In the genomic region with DNA sequence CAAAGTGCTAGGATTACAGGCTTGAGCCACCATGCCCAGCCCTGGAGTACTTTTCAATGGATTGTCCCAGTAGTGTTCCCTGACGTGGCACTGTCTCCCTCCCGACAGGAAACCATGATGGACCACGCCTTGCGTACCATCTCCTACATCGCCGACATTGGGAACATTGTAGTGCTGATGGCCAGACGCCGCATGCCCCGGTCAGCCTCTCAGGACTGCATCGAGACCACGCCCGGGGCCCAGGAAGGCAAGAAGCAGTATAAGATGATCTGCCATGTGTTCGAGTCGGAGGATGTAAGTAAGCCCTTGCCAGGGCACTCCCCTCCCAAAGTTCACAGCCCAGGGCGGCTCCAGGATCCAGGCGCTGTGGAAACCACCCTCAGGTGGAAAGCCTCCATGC, we compare ENCODE assay signal across 16 cellular contexts.
A peak's percentile ranks its signal among the peaks of the same experiment; 100 is the strongest.
DNase-seq lines count a peak whose midpoint lies in the region; ATAC-seq, FAIRE-seq and TF ChIP-seq lines count a peak whose summit lies in the region.
"Had no signal": no experiment of that assay in that cellular context is flagged by ENCODE, and none has a peak within 500 bp of the region (broad histone marks: within the 10 kb centered on the region; RNA-seq: fewer than 3 reads in every experiment).

No MANE protein-coding gene starts in this region.

- POLR2A ChIA-PET in H1 (lab: Charles Lee; ENCODE audit: partially characterized antibody) = interaction anchor here (1.2 kb wide), 1 partner anchor 23 kb away, joined by 3 read pairs; no protein-coding TSS in a partner anchor

- H3K9ac ChIP-seq in H1 (replicated peaks in 1 of 4; ENCODE audit: extremely low read depth in 1 of 4, low read depth in 3 of 4, low read length in 3 of 4) = no peak overlapping the region
- H3K9ac ChIP-seq: BLaER1 had no signal

- H3K4me1 ChIP-seq in H1 (replicated peaks in 1 of 4; ENCODE audit: control insufficient read depth in 3 of 4, insufficient read depth in 4 of 4, low read length in 3 of 4) (peaks cover 0 to 17% (median 6%) of the 10 kb centered on the region in 4 experiments; a peak in 5 of 7 replicates), lower lobe of right lung (peaks cover 7% of the 10 kb centered on the region), spleen (peaks cover 0 to 12% (median 11%) of the 10 kb centered on the region in 6 donors), stomach (peaks cover 0 to 11% (median 8%) of the 10 kb centered on the region in 4 donors)

- TF ChIP-seq POLR2A in H1 (IDR thresholded peaks at IDR 0.05; ENCODE audit: control extremely low read depth in 1 of 2, low read depth in 2 of 2, low read length in 2 of 2) = no peak
- TF ChIP-seq POLR2A in spleen (IDR thresholded peaks at IDR 0.05) = no peak
- TF ChIP-seq POLR2A in stomach (IDR thresholded peaks at IDR 0.05) = no peak

- no peak overlapping the region for H3K14ac ChIP-seq in H1 (ENCODE audit: insufficient read length)

- no peak overlapping the region for H2BK20ac ChIP-seq in H1 (ENCODE audit: low read length)

- H3K4ac ChIP-seq in H1 (replicated peaks; ENCODE audit: insufficient read length, low read depth, low read length) = no peak overlapping the region

- no peak overlapping the region for H3K18ac ChIP-seq in H1 (ENCODE audit: extremely low read depth, low read length)

- peaks cover 0 to 2% (median 0%) of the 10 kb centered on the region in 7 donors for H3K9me3 Mint-ChIP-seq in CD14-positive monocyte
- H3K9me3 Mint-ChIP-seq: CD8-positive, alpha-beta T cell had no signal

- H3K23me2 ChIP-seq in H1 (ENCODE audit: low read depth, low read length) = no peaks in the 10 kb centered on the region

- no peak overlapping the region for H2AFZ ChIP-seq in H1 (ENCODE audit: low read length)

- H3K79me1 ChIP-seq in H1 (ENCODE audit: low read depth, low read length) = no peaks in the 10 kb centered on the region

- no peak overlapping the region for H2BK5ac ChIP-seq in H1 (ENCODE audit: low read depth, low read length)

- H2BK15ac ChIP-seq in H1 (ENCODE audit: low read length) = no peak overlapping the region

- H2BK120ac ChIP-seq in H1 (replicated peaks; ENCODE audit: low read depth, low read length) = no peak overlapping the region

- H3K56ac ChIP-seq in H1 (replicated peaks; ENCODE audit: insufficient read length, low read depth, low read length) = no peak overlapping the region

- TF ChIP-seq CTCF in CD14-positive monocyte (IDR thresholded peaks at IDR 0.05) (no peak), H1 (IDR thresholded peaks at IDR 0.05; ENCODE audit: control extremely low read depth in 1 of 3, insufficient read depth in 1 of 3, low read depth in 1 of 3, low read length in 3 of 3) (no peak), lower lobe of right lung (IDR thresholded peaks at IDR 0.05) (no peak), spleen (IDR thresholded peaks at IDR 0.05 in 8 of 11, conservative IDR thresholded peaks at IDR 0.05 in 3 of 11) (no peak), stomach (IDR thresholded peaks at IDR 0.05) (no peak)

- H3K9me3 ChIP-seq in H1 (ENCODE audit: insufficient read depth in 2 of 2, low read depth in 1 of 2, low read length in 1 of 2) (no peaks in the 10 kb centered on the region), lower lobe of right lung (no peaks in the 10 kb centered on the region), spleen (no peaks in the 10 kb centered on the region), stomach (no peaks in the 10 kb centered on the region)
- H3K9me3 ChIP-seq: BLaER1, HAP-1 had no signal

- H3K27me3 ChIP-seq in H1 (replicated peaks in 1 of 4; ENCODE audit: control insufficient read depth in 3 of 4, extremely low read depth in 1 of 4, insufficient read depth in 3 of 4, low read length in 3 of 4) (no peaks in the 10 kb centered on the region), lower lobe of right lung (ENCODE audit: low read depth) (peaks cover 9% of the 10 kb centered on the region), spleen (replicated peaks in 1 of 7) (peaks cover 0 to 15% (median 0%) of the 10 kb centered on the region in 7 donors), stomach (peaks cover 0 to 16% (median 8%) of the 10 kb centered on the region in 3 donors)
- H3K27me3 ChIP-seq: BLaER1 had no signal

- H3K4me3 Mint-ChIP-seq in CD14-positive monocyte = no peak overlapping the region
- H3K4me3 Mint-ChIP-seq: CD8-positive, alpha-beta T cell had no signal

- peaks cover 7% of the 10 kb centered on the region in 3 donors for H3K27me3 Mint-ChIP-seq in CD14-positive monocyte (ENCODE audit: low read depth in 3 of 3)

- H4K91ac ChIP-seq in H1 (replicated peaks; ENCODE audit: insufficient read length, low read length) = no peak overlapping the region

- TF ChIP-seq RAD21 in H1 (IDR thresholded peaks at IDR 0.05 in 1 of 2, conservative IDR thresholded peaks at IDR 0.05 in 1 of 2; ENCODE audit: low read depth in 2 of 2, low read length in 2 of 2) = no peak

- H3K36me3 ChIP-seq in H1 (ENCODE audit: control insufficient read depth in 2 of 4, insufficient read depth in 4 of 4, low read length in 3 of 4) (no peaks in the 10 kb centered on the region), lower lobe of right lung (no peaks in the 10 kb centered on the region), spleen (peaks cover 0 to 23% (median 0%) of the 10 kb centered on the region in 6 donors), stomach (no peaks in the 10 kb centered on the region)
- H3K36me3 ChIP-seq: HAP-1 had no signal

- peaks cover 1% of the 10 kb centered on the region for H3K4me1 Mint-ChIP-seq in CD14-positive monocyte

- intact Hi-C loops in CD14-positive monocyte (cut with micrococcal nuclease) = no loop called here
- intact Hi-C loops in lower lobe of right lung (cut with DNase I) = no loop called here
- intact Hi-C loops in spleen (cut with DNase I; ENCODE audit: low total_unique reads) = no loop called here
- intact Hi-C loops in stomach (cut with DNase I; ENCODE audit: low total_unique reads) = no loop called here

- DNase-seq in CD14-positive monocyte (ENCODE audit: low spot score) (peak; percentile 39), H1 (ENCODE audit: low read depth in 1 of 2, low spot score in 2 of 2) (no peak), lower lobe of right lung (peak; percentile 32), spleen (peak; percentile 56), NCI-H748 treated with DMSO at 0.1 percent for 48 hours (lab: John Stamatoyannopoulos, UW) (no peak), stomach (no peak)
- DNase-seq: 8988T, DMS 273 treated with DMSO at 0.1 percent for 48 hours, GOT3 had no signal

- H2BK12ac ChIP-seq in H1 (ENCODE audit: low read depth, low read length) = 0 out of 2 replicates have a peak overlapping the region, but pooled peaks have one; percentile 50

- no peak overlapping the region for H2AK5ac ChIP-seq in H1 (ENCODE audit: low read depth, low read length)

- no peak overlapping the region for H4K5ac ChIP-seq in H1 (ENCODE audit: insufficient read length, low read depth, low read length)

- H3K27ac Mint-ChIP-seq in CD14-positive monocyte = no peak overlapping the region
- H3K27ac Mint-ChIP-seq: CD8-positive, alpha-beta T cell had no signal

- no peaks in the 10 kb centered on the region for H3K79me2 ChIP-seq in H1 (ENCODE audit: control insufficient read depth in 1 of 2, insufficient read depth in 2 of 2, low read length in 2 of 2)

- ATAC-seq in lower lobe of right lung (no peak), HG03439 (IDR thresholded peaks at IDR 0.05; ENCODE audit: unreplicated experiment) (no peak)

- no peaks in the 10 kb centered on the region for H4K20me1 ChIP-seq in H1 (replicated peaks in 1 of 2; ENCODE audit: control insufficient read depth in 1 of 2, insufficient read depth in 2 of 2, low read length in 2 of 2)

- H4K8ac ChIP-seq in H1 (ENCODE audit: extremely low read depth, insufficient read depth, low read length) = no peak overlapping the region

- no peak overlapping the region for H3K4me2 ChIP-seq in H1 (ENCODE audit: insufficient read depth in 1 of 2, low read depth in 2 of 2, low read length in 2 of 2)
- H3K4me2 ChIP-seq: BLaER1 had no signal

- FAIRE-seq in H1 (lab: Jason Lieb, UNC) = no peak
- FAIRE-seq: HTR-8/SVneo had no signal

- H3K4me3 ChIP-seq in H1 (ENCODE audit: extremely low read depth in 1 of 4, insufficient read depth in 2 of 4, low read depth in 3 of 4, low read length in 4 of 4) (no peak overlapping the region), lower lobe of right lung (no peak overlapping the region), spleen (no peak overlapping the region), stomach (no peak overlapping the region)
- H3K4me3 ChIP-seq: BLaER1, GM12878, HAP-1 had no signal

- no peak for TF ChIP-seq EP300 in H1 (IDR thresholded peaks at IDR 0.05; ENCODE audit: borderline replicate concordance in 1 of 2, low read depth in 2 of 2, low read length in 2 of 2)
- no peak for TF ChIP-seq EP300 in stomach (IDR thresholded peaks at IDR 0.05)

- H3K23ac ChIP-seq in H1 (ENCODE audit: insufficient read length) = no peak overlapping the region

- H3K27ac ChIP-seq in H1 (ENCODE audit: low read depth, low read length) (no peak overlapping the region), lower lobe of right lung (no peak overlapping the region), spleen (no peak overlapping the region), stomach (no peak overlapping the region)
- H3K27ac ChIP-seq: BLaER1, HL-60 had no signal

- CTCF ChIA-PET in H1 (lab: Charles Lee; ENCODE audit: partially characterized antibody) = interaction anchor here (0.6 to 4.8 kb wide), 40 partner anchors 9 to 591 kb away, joined by 3 to 90 read pairs (median 5); no protein-coding TSS in a partner anchor

- no peaks in the 10 kb centered on the region for H3K36me3 Mint-ChIP-seq in CD14-positive monocyte

- 98% methylated on average over 16 of the region's 16 CpGs; no CpG with 5 or more reads in 1 of the 2 experiments for WGBS in H1 (ENCODE audit: extremely low coverage in 1 of 2, insufficient coverage in 1 of 2, insufficient read length in 1 of 2, insufficient replicate concordance in 2 of 2, low coverage in 1 of 2, low lambda C conversion rate in 2 of 2, missing lambda C conversion rate in 1 of 2), 2 experiments
- 94 to 96% (median 95%) methylated on average over 16 of the region's 16 CpGs for WGBS in spleen, 5 donors
- 90 to 93% (median 91%) methylated on average over 16 of the region's 16 CpGs for WGBS in stomach, 5 donors

TF ChIP-seq in H1, 55 proteins besides CTCF, POLR2A, EP300 and RAD21 (continues in another document):
- no peak for TF ChIP-seq POLR2AphosphoS5 (IDR thresholded peaks at IDR 0.05; ENCODE audit: low read depth, low read length)
- TF ChIP-seq HDAC6 (IDR thresholded peaks at IDR 0.05; ENCODE audit: low read depth, low read length) = no peak
- no peak for TF ChIP-seq KDM4A (IDR thresholded peaks at IDR 0.05; ENCODE audit: low read depth, low read length, severe bottlenecking)
- TF ChIP-seq MAFK (IDR thresholded peaks at IDR 0.05; ENCODE audit: low read depth, low read length) = no peak
- no peak for TF ChIP-seq SIX5 (IDR thresholded peaks at IDR 0.05; ENCODE audit: low read depth, low read length)
- TF ChIP-seq JUN (IDR thresholded peaks at IDR 0.05; ENCODE audit: low read depth, low read length) = no peak
- no peak for TF ChIP-seq GABPA (IDR thresholded peaks at IDR 0.05; ENCODE audit: borderline replicate concordance, insufficient read depth, low read length)

Comparison
In these comparisons a context has a peak if more than half of its experiments do, and no peak if none do; other contexts are left out.
1. DNase-seq: peak in CD14-positive monocyte (single experiment), lower lobe of right lung (single experiment) and spleen (single experiment); none in H1 (0 of 2), NCI-H748 treated with DMSO at 0.1 percent for 48 hours (single experiment) and stomach (single experiment).